In genomic region chr17:39826334-39826733, GRCh38 we compare ENCODE assay signal across 19 cellular contexts. TPM values are rescaled to one million over a fixed set of nuclear protein-coding genes. Genes with fewer than 3 reads are reported as not detected.
DNase-seq lines count a peak whose midpoint lies in the region; ATAC-seq and TF ChIP-seq lines count a peak whose summit lies in the region.
"Had no signal": no experiment of that assay in that cellular context is flagged by ENCODE, and none has a peak within 500 bp of the region (broad histone marks: within the 10 kb centered on the region; RNA-seq: fewer than 3 reads in every experiment).

No MANE protein-coding gene starts in this region.

- CTCF ChIA-PET in activated CD4-positive, alpha-beta memory T cell treated with anti-CD3 and anti-CD28 coated beads, Interleukin-2, amount 10 ng/mL, durations not matched to agents 7 days and 5 days (lab: Charles Lee) = no interaction called here
- CTCF ChIA-PET in naive thymus-derived CD4-positive, alpha-beta T cell (lab: Charles Lee) = no interaction called here

- no peak for DNase-seq in stimulated activated naive CD8-positive, alpha-beta T cell treated with anti-CD3 and anti-CD28 coated beads, Interleukin-15, Interleukin-2, amounts not matched to agents 100 U/mL and 50 U/mL, for 24 hours
- DNase-seq in stimulated activated naive CD8-positive, alpha-beta T cell treated with anti-CD3 and anti-CD28 coated beads, Interleukin-15, amount 100 ng/mL, for 72 hours = no peak
- DNase-seq in activated CD4-positive, alpha-beta memory T cell treated with anti-CD3 and anti-CD28 coated beads, Interleukin-2, amount 10 ng/mL, durations not matched to agents 7 days and 5 days = no peak
- no peak for DNase-seq in naive thymus-derived CD4-positive, alpha-beta T cell
- DNase-seq in smooth muscle cell (lab: John Stamatoyannopoulos, UW; ENCODE audit: unreplicated experiment) (no peak), anterior cingulate cortex (lab: John Stamatoyannopoulos, UW) (no peak)
- no peak for DNase-seq in activated T-helper 2 cell treated with anti-CD3 and anti-CD28 coated beads, Interferon-gamma antibody, Interleukin-2, Interleukin-4, amounts not matched to agents 10 μg/mL and 5 μg/mL and 100 μg/mL, durations not matched to agents 14 hours and 24 hours and 36 hours (ENCODE audit: low spot score)
- DNase-seq: BE2C; DMS53; H7; KG1; NCI-H1048; NCI-H146; NCI-H2107; NCI-H69; NK-92 treated with Interleukin-12 subunit alpha and Interleukin-12 subunit beta, amount 100 ng/mL, for 24 hours; OCI-M1; RPMI8226 had no signal

- H3K4me1 Mint-ChIP-seq in stimulated activated naive CD8-positive, alpha-beta T cell treated with anti-CD3 and anti-CD28 coated beads, Interleukin-15, amount 100 ng/mL, for 72 hours = peaks cover 46% of the 10 kb centered on the region
- peaks cover 12% of the 10 kb centered on the region for H3K4me1 Mint-ChIP-seq in activated CD4-positive, alpha-beta memory T cell treated with anti-CD3 and anti-CD28 coated beads, Interleukin-2, amount 10 ng/mL, durations not matched to agents 7 days and 5 days
- H3K4me1 Mint-ChIP-seq in naive thymus-derived CD4-positive, alpha-beta T cell = peaks cover 4 to 40% (median 13%) of the 10 kb centered on the region in 7 donors
- peaks cover 10% of the 10 kb centered on the region for H3K4me1 Mint-ChIP-seq in activated T-helper 2 cell treated with anti-CD3 and anti-CD28 coated beads, Interferon-gamma antibody, Interleukin-2, Interleukin-4, amounts not matched to agents 10 μg/mL and 5 μg/mL and 100 μg/mL, durations not matched to agents 14 hours and 24 hours and 36 hours (ENCODE audit: low read depth)

- no peak for TF ChIP-seq CTCF in smooth muscle cell (IDR thresholded peaks at IDR 0.05; ENCODE audit: borderline replicate concordance, insufficient read depth, poor library complexity, severe bottlenecking)

- H3F3A ChIP-seq in smooth muscle cell (ENCODE audit: low read depth) = no peaks in the 10 kb centered on the region

- H3K9ac ChIP-seq in smooth muscle cell (ENCODE audit: low read depth) = no peak overlapping the region

- intact Hi-C loops in naive thymus-derived CD4-positive, alpha-beta T cell (cut with micrococcal nuclease) = no loop called here
- intact Hi-C loops in activated T-helper 2 cell treated with anti-CD3 and anti-CD28 coated beads, Interferon-gamma antibody, Interleukin-2, Interleukin-4, amounts not matched to agents 10 μg/mL and 5 μg/mL and 100 μg/mL, durations not matched to agents 14 hours and 24 hours and 36 hours (cut with micrococcal nuclease) = no loop called here

- no peaks in the 10 kb centered on the region for H3K79me2 ChIP-seq in smooth muscle cell (ENCODE audit: low read depth)

- no peak overlapping the region for H3K27ac ChIP-seq in naive thymus-derived CD4-positive, alpha-beta T cell (ENCODE audit: low read depth, low read length)
- no peak overlapping the region for H3K27ac ChIP-seq in smooth muscle cell (ENCODE audit: low read depth)

- no peak overlapping the region for H2AFZ ChIP-seq in smooth muscle cell (ENCODE audit: low read depth)

- peaks cover 34 to 42% of the 10 kb centered on the region in 2 donors for H3K9me3 Mint-ChIP-seq in stimulated activated naive CD8-positive, alpha-beta T cell treated with anti-CD3 and anti-CD28 coated beads, Interleukin-15, amount 100 ng/mL, for 72 hours
- H3K9me3 Mint-ChIP-seq in activated CD4-positive, alpha-beta memory T cell treated with anti-CD3 and anti-CD28 coated beads, Interleukin-2, amount 10 ng/mL, durations not matched to agents 7 days and 5 days = peaks cover 41% of the 10 kb centered on the region
- peaks cover 7 to 43% (median 26%) of the 10 kb centered on the region in 11 donors for H3K9me3 Mint-ChIP-seq in naive thymus-derived CD4-positive, alpha-beta T cell
- H3K9me3 Mint-ChIP-seq in activated T-helper 2 cell treated with anti-CD3 and anti-CD28 coated beads, Interferon-gamma antibody, Interleukin-2, Interleukin-4, amounts not matched to agents 10 μg/mL and 5 μg/mL and 100 μg/mL, durations not matched to agents 14 hours and 24 hours and 36 hours = peaks cover 40% of the 10 kb centered on the region

- no peaks in the 10 kb centered on the region for H3K27me3 ChIP-seq in naive thymus-derived CD4-positive, alpha-beta T cell (ENCODE audit: control insufficient read depth in 2 of 2, insufficient read depth in 2 of 2, low read length in 2 of 2)
- no peaks in the 10 kb centered on the region for H3K27me3 ChIP-seq in smooth muscle cell (ENCODE audit: low read depth)

- ATAC-seq in stimulated activated naive CD8-positive, alpha-beta T cell treated with anti-CD3 and anti-CD28 coated beads, Interleukin-15, Interleukin-2, amounts not matched to agents 100 U/mL and 50 U/mL, for 24 hours = peak; percentile 33
- ATAC-seq in stimulated activated naive CD8-positive, alpha-beta T cell treated with anti-CD3 and anti-CD28 coated beads, Interleukin-15, amount 100 ng/mL, for 72 hours = no peak
- ATAC-seq in naive thymus-derived CD4-positive, alpha-beta T cell = no peak

- no peaks in the 10 kb centered on the region for H3K27me3 Mint-ChIP-seq in stimulated activated naive CD8-positive, alpha-beta T cell treated with anti-CD3 and anti-CD28 coated beads, Interleukin-15, amount 100 ng/mL, for 72 hours
- H3K27me3 Mint-ChIP-seq in activated CD4-positive, alpha-beta memory T cell treated with anti-CD3 and anti-CD28 coated beads, Interleukin-2, amount 10 ng/mL, durations not matched to agents 7 days and 5 days = no peaks in the 10 kb centered on the region
- no peaks in the 10 kb centered on the region for H3K27me3 Mint-ChIP-seq in naive thymus-derived CD4-positive, alpha-beta T cell
- H3K27me3 Mint-ChIP-seq in activated T-helper 2 cell treated with anti-CD3 and anti-CD28 coated beads, Interferon-gamma antibody, Interleukin-2, Interleukin-4, amounts not matched to agents 10 μg/mL and 5 μg/mL and 100 μg/mL, durations not matched to agents 14 hours and 24 hours and 36 hours (ENCODE audit: low read depth) = no peaks in the 10 kb centered on the region

- 93% methylated on average over 2 of the region's 2 CpGs for WGBS in smooth muscle cell (ENCODE audit: low lambda C conversion rate)

- H3K9me3 ChIP-seq in naive thymus-derived CD4-positive, alpha-beta T cell (ENCODE audit: control insufficient read depth in 2 of 3, low read length in 3 of 3) = peaks cover 5 to 21% (median 14%) of the 10 kb centered on the region in 3 experiments
- no peaks in the 10 kb centered on the region for H3K9me3 ChIP-seq in smooth muscle cell (replicated peaks; ENCODE audit: low read depth)

- H3K4me1 ChIP-seq in naive thymus-derived CD4-positive, alpha-beta T cell (ENCODE audit: control insufficient read depth in 2 of 2, insufficient read depth in 2 of 2, low read length in 2 of 2) = peaks cover 3 to 10% of the 10 kb centered on the region in 2 donors
- H3K4me1 ChIP-seq in smooth muscle cell (ENCODE audit: low read depth) = no peaks in the 10 kb centered on the region
- H3K4me1 ChIP-seq: BE2C had no signal

- POLR2A ChIA-PET in activated CD4-positive, alpha-beta memory T cell treated with anti-CD3 and anti-CD28 coated beads, Interleukin-2, amount 10 ng/mL, durations not matched to agents 7 days and 5 days (lab: Charles Lee) = interaction anchor here (0.7 to 1.2 kb wide), 2 partner anchors 8 to 51 kb away, joined by 3 read pairs; no protein-coding TSS in a partner anchor
- POLR2A ChIA-PET in naive thymus-derived CD4-positive, alpha-beta T cell (lab: Charles Lee) = interaction anchor here (1.3 kb wide), 1 partner anchor 70 kb away, joined by 4 read pairs; no protein-coding TSS in a partner anchor

- peaks cover 29 to 81% (median 49%) of the 10 kb centered on the region in 3 experiments for H3K36me3 ChIP-seq in naive thymus-derived CD4-positive, alpha-beta T cell (ENCODE audit: control insufficient read depth in 2 of 3, insufficient read depth in 3 of 3, low read length in 3 of 3)
- no peaks in the 10 kb centered on the region for H3K36me3 ChIP-seq in smooth muscle cell (ENCODE audit: low read depth)
- H3K36me3 ChIP-seq: BE2C had no signal

- H3K4me3 ChIP-seq in naive thymus-derived CD4-positive, alpha-beta T cell (ENCODE audit: low read length) = no peak overlapping the region
- no peak overlapping the region for H3K4me3 ChIP-seq in smooth muscle cell

- H3K27ac Mint-ChIP-seq in stimulated activated naive CD8-positive, alpha-beta T cell treated with anti-CD3 and anti-CD28 coated beads, Interleukin-15, amount 100 ng/mL, for 72 hours = no peak overlapping the region
- peak overlapping the region; percentile 32 for H3K27ac Mint-ChIP-seq in activated CD4-positive, alpha-beta memory T cell treated with anti-CD3 and anti-CD28 coated beads, Interleukin-2, amount 10 ng/mL, durations not matched to agents 7 days and 5 days
- H3K27ac Mint-ChIP-seq in naive thymus-derived CD4-positive, alpha-beta T cell = peak overlapping the region in 7 of 9 donors; percentile 31 to 80 (median 44)
- no peak overlapping the region for H3K27ac Mint-ChIP-seq in activated T-helper 2 cell treated with anti-CD3 and anti-CD28 coated beads, Interferon-gamma antibody, Interleukin-2, Interleukin-4, amounts not matched to agents 10 μg/mL and 5 μg/mL and 100 μg/mL, durations not matched to agents 14 hours and 24 hours and 36 hours

- no peak overlapping the region for H3K4me2 ChIP-seq in smooth muscle cell

- peaks cover 78% of the 10 kb centered on the region for H3K36me3 Mint-ChIP-seq in activated CD4-positive, alpha-beta memory T cell treated with anti-CD3 and anti-CD28 coated beads, Interleukin-2, amount 10 ng/mL, durations not matched to agents 7 days and 5 days (ENCODE audit: low read depth)
- peaks cover 40 to 88% (median 72%) of the 10 kb centered on the region in 5 donors for H3K36me3 Mint-ChIP-seq in naive thymus-derived CD4-positive, alpha-beta T cell
- H3K36me3 Mint-ChIP-seq in activated T-helper 2 cell treated with anti-CD3 and anti-CD28 coated beads, Interferon-gamma antibody, Interleukin-2, Interleukin-4, amounts not matched to agents 10 μg/mL and 5 μg/mL and 100 μg/mL, durations not matched to agents 14 hours and 24 hours and 36 hours (ENCODE audit: low read depth) = peaks cover 83% of the 10 kb centered on the region

- H4K20me1 ChIP-seq in smooth muscle cell (ENCODE audit: low read depth) = no peaks in the 10 kb centered on the region

- no peak overlapping the region for H3K4me3 Mint-ChIP-seq in stimulated activated naive CD8-positive, alpha-beta T cell treated with anti-CD3 and anti-CD28 coated beads, Interleukin-15, amount 100 ng/mL, for 72 hours
- no peak overlapping the region for H3K4me3 Mint-ChIP-seq in activated CD4-positive, alpha-beta memory T cell treated with anti-CD3 and anti-CD28 coated beads, Interleukin-2, amount 10 ng/mL, durations not matched to agents 7 days and 5 days
- no peak overlapping the region for H3K4me3 Mint-ChIP-seq in naive thymus-derived CD4-positive, alpha-beta T cell
- H3K4me3 Mint-ChIP-seq in activated T-helper 2 cell treated with anti-CD3 and anti-CD28 coated beads, Interferon-gamma antibody, Interleukin-2, Interleukin-4, amounts not matched to agents 10 μg/mL and 5 μg/mL and 100 μg/mL, durations not matched to agents 14 hours and 24 hours and 36 hours (ENCODE audit: low read depth) = no peak overlapping the region

RNA-seq across cellular contexts. Expression of gene IKZF3, which starts 37.8 kb away (rescaled TPM):
- 10 to 100 TPM; 37.9 to 38.2 TPM for total RNA-seq in activated CD4-positive, alpha-beta memory T cell treated with anti-CD3 and anti-CD28 coated beads, Interleukin-2, amount 10 ng/mL, durations not matched to agents 7 days and 5 days
- 10 to 100 TPM; 26.1 to 77.8 (median 61.1) TPM for total RNA-seq in naive thymus-derived CD4-positive, alpha-beta T cell
- polyA plus RNA-seq in naive thymus-derived CD4-positive, alpha-beta T cell = 10 to 100 TPM in 1 of 2 donors, 1 to 10 TPM in 1; 9.7 to 31.4 TPM
- total RNA-seq in smooth muscle cell = under 0.01 and 0.40 TPM in 2 replicates
- polyA plus RNA-seq in smooth muscle cell = not detected in 2 replicates
- 18.3 and 20.3 TPM in 2 replicates for total RNA-seq in activated T-helper 2 cell treated with anti-CD3 and anti-CD28 coated beads, Interferon-gamma antibody, Interleukin-2, Interleukin-4, amounts not matched to agents 10 μg/mL and 5 μg/mL and 100 μg/mL, durations not matched to agents 14 hours and 24 hours and 36 hours
- total RNA-seq: M059J had no signal

RNA-seq across cellular contexts. Expression of gene ZPBP2, which starts 41.7 kb away (rescaled TPM):
- not detected for total RNA-seq in activated CD4-positive, alpha-beta memory T cell treated with anti-CD3 and anti-CD28 coated beads, Interleukin-2, amount 10 ng/mL, durations not matched to agents 7 days and 5 days
- under 1 TPM in 3 of 5 experiments, not detected in 2; 0.17 to 0.84 (median 0.51) TPM for total RNA-seq in naive thymus-derived CD4-positive, alpha-beta T cell
- polyA plus RNA-seq in naive thymus-derived CD4-positive, alpha-beta T cell = under 1 TPM in 1 of 2 donors, not detected in 1; 0.11 TPM
- total RNA-seq in smooth muscle cell = not detected in 2 replicates
- polyA plus RNA-seq in smooth muscle cell = not detected in 2 replicates
- total RNA-seq in activated T-helper 2 cell treated with anti-CD3 and anti-CD28 coated beads, Interferon-gamma antibody, Interleukin-2, Interleukin-4, amounts not matched to agents 10 μg/mL and 5 μg/mL and 100 μg/mL, durations not matched to agents 14 hours and 24 hours and 36 hours = not detected in 2 replicates
- total RNA-seq: H7, M059J had no signal

Comparison
In these comparisons a context has a peak if more than half of its experiments do, and no peak if none do; other contexts are left out.
1. H3K27ac Mint-ChIP-seq: peak in activated CD4-positive, alpha-beta memory T cell treated with anti-CD3 and anti-CD28 coated beads, Interleukin-2, amount 10 ng/mL, durations not matched to agents 7 days and 5 days (single experiment) and naive thymus-derived CD4-positive, alpha-beta T cell (7 of 9); none in stimulated activated naive CD8-positive, alpha-beta T cell treated with anti-CD3 and anti-CD28 coated beads, Interleukin-15, amount 100 ng/mL, for 72 hours (0 of 2) and activated T-helper 2 cell treated with anti-CD3 and anti-CD28 coated beads, Interferon-gamma antibody, Interleukin-2, Interleukin-4, amounts not matched to agents 10 μg/mL and 5 μg/mL and 100 μg/mL, durations not matched to agents 14 hours and 24 hours and 36 hours (single experiment).
2. RNA of gene IKZF3, which starts 37.8 kb away (total RNA-seq): 26.1 to 77.8 TPM in naive thymus-derived CD4-positive, alpha-beta T cell, 37.9 to 38.2 TPM in activated CD4-positive, alpha-beta memory T cell treated with anti-CD3 and anti-CD28 coated beads, Interleukin-2, amount 10 ng/mL, durations not matched to agents 7 days and 5 days and 18.3 to 20.3 TPM in activated T-helper 2 cell treated with anti-CD3 and anti-CD28 coated beads, Interferon-gamma antibody, Interleukin-2, Interleukin-4, amounts not matched to agents 10 μg/mL and 5 μg/mL and 100 μg/mL, durations not matched to agents 14 hours and 24 hours and 36 hours; under 0.01 to 0.40 TPM in smooth muscle cell; every median in the first group is over 10 times any median in the second.